11 cellular contexts compared by ENCODE assay signal in the genomic region with DNA sequence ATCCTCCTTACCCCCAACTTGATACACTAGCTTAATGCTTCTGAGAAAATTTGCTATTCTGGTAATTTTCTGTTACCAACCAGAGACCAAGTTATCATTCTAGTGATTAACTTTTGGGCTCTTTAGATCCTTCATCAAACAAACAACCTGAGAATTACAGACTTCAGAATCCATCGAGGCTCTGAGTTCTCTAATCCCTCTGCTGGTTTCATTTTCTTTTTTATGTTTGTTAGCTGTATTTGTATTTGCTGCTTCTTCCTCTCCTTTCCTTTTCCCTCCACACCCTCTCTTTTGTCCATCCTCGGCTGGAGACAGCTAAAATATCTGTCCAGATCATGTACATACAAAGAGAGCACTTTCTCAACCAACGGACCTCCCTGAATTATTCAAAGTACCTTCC.
DNase-seq lines count a peak whose midpoint lies in the region; ATAC-seq, FAIRE-seq and TF ChIP-seq lines count a peak whose summit lies in the region.
"Had no signal": no experiment of that assay in that cellular context is flagged by ENCODE, and none has a peak within 500 bp of the region (broad histone marks: within the 10 kb centered on the region; RNA-seq: fewer than 3 reads in every experiment).

No MANE protein-coding gene starts in this region.

- H3K9me3 ChIP-seq in OCI-LY7 (ENCODE audit: low read length) (peaks cover 9% of the 10 kb centered on the region; the same call in 1 of the 2 replicates), small intestine (ENCODE audit: control insufficient read depth, low read depth) (no peaks in the 10 kb centered on the region), gastrocnemius medialis (no peaks in the 10 kb centered on the region)
- no peaks in the 10 kb centered on the region for H3K9me3 ChIP-seq in effector memory CD4-positive, alpha-beta T cell (ENCODE audit: control insufficient read depth, low read length)
- H3K9me3 ChIP-seq: thyroid gland had no signal

- peak overlapping the region; percentile 73 for H3K4me2 ChIP-seq in OCI-LY7 (ENCODE audit: low read length)

- no peaks in the 10 kb centered on the region for H4K20me1 ChIP-seq in OCI-LY7 (ENCODE audit: insufficient read depth, low read length)

- no peak for ATAC-seq in gastrocnemius medialis

- TF ChIP-seq CTCF in OCI-LY7 (conservative IDR thresholded peaks at IDR 0.05; ENCODE audit: low read length): no peak; the same call in 1 of the 2 replicates
- TF ChIP-seq CTCF in gastrocnemius medialis (IDR thresholded peaks at IDR 0.05 in 4 of 5, conservative IDR thresholded peaks at IDR 0.05 in 1 of 5): no peak

- POLR2A ChIA-PET in OCI-LY7 (lab: Charles Lee): interaction anchor here (0.6 to 2.8 kb wide), 5 partner anchors 8 to 213 kb away, joined by 3 to 21 read pairs (median 4); no protein-coding TSS in a partner anchor

- peak; percentile 84 to 86 for DNase-seq in NCI-H526 (lab: John Stamatoyannopoulos, UW)
- no peak for DNase-seq in NCI-H526 treated with DMSO at 0.1 percent for 48 hours (lab: John Stamatoyannopoulos, UW)
- DNase-seq in OCI-LY7 (ENCODE audit: low spot score): no peak
- no peak for DNase-seq in effector memory CD4-positive, alpha-beta T cell
- DNase-seq in small intestine: no peak
- DNase-seq in gastrocnemius medialis: no peak
- no peak for DNase-seq in NCI-H1105 treated with DMSO at 0.1 percent for 48 hours (lab: John Stamatoyannopoulos, UW)
- no peak for DNase-seq in effector CD8-positive, alpha-beta T cell (lab: John Stamatoyannopoulos, UW)
- DNase-seq: H9; stimulated activated CD4-positive, alpha-beta T cell treated with anti-CD3 and anti-CD28 coated beads, Interleukin-12 subunit alpha, Interleukin-12 subunit beta, amount 100 ng/mL, for 4 hours; thyroid gland had no signal

- FAIRE-seq in small intestine (lab: Jason Lieb, UNC): no peak

- intact Hi-C loops in OCI-LY7 (cut with micrococcal nuclease; ENCODE audit: unreplicated experiment): no loop called here
- intact Hi-C loops in gastrocnemius medialis (cut with DNase I; ENCODE audit: low total_unique reads): no loop called here

- H3K4me1 ChIP-seq in OCI-LY7 (ENCODE audit: insufficient read depth, low read length, poor library complexity, severe bottlenecking) (peaks cover 49% of the 10 kb centered on the region), small intestine (ENCODE audit: control insufficient read depth in 2 of 2, insufficient read depth in 1 of 2, low read depth in 1 of 2, low read length in 1 of 2) (no peaks in the 10 kb centered on the region), gastrocnemius medialis (no peaks in the 10 kb centered on the region)
- peaks cover 34% of the 10 kb centered on the region for H3K4me1 ChIP-seq in effector memory CD4-positive, alpha-beta T cell (ENCODE audit: control insufficient read depth, insufficient read depth, low read length, poor library complexity, severe bottlenecking)

- H3K4me3 ChIP-seq in OCI-LY7 (ENCODE audit: low read depth, low read length, poor library complexity, severe bottlenecking): peak overlapping the region; percentile 59
- peak overlapping the region; percentile 64 for H3K4me3 ChIP-seq in effector memory CD4-positive, alpha-beta T cell (ENCODE audit: insufficient read depth, low read depth, low read length, poor library complexity, severe bottlenecking)
- no peak overlapping the region for H3K4me3 ChIP-seq in small intestine (ENCODE audit: low read depth in 1 of 2, low read length in 2 of 2)
- no peak overlapping the region for H3K4me3 ChIP-seq in gastrocnemius medialis
- H3K4me3 ChIP-seq: thyroid gland had no signal

- H3K36me3 ChIP-seq in OCI-LY7 (ENCODE audit: insufficient read depth, low read length) (peaks cover 8% of the 10 kb centered on the region), small intestine (ENCODE audit: control insufficient read depth in 2 of 2, insufficient read depth in 2 of 2, low read length in 2 of 2) (no peaks in the 10 kb centered on the region), gastrocnemius medialis (no peaks in the 10 kb centered on the region)
- H3K36me3 ChIP-seq in effector memory CD4-positive, alpha-beta T cell (ENCODE audit: control insufficient read depth, insufficient read depth, low read length): peaks cover 4% of the 10 kb centered on the region
- H3K36me3 ChIP-seq: thyroid gland had no signal

- peak overlapping the region; percentile 85 for H2AFZ ChIP-seq in OCI-LY7 (ENCODE audit: low read length)

- TF ChIP-seq POLR2A in gastrocnemius medialis (IDR thresholded peaks at IDR 0.05): no peak

- peaks cover 21% of the 10 kb centered on the region; the same call in 1 of the 2 replicates for H3K79me2 ChIP-seq in OCI-LY7 (ENCODE audit: insufficient read depth, low read depth, low read length)

- no peaks in the 10 kb centered on the region for H3K9me2 ChIP-seq in OCI-LY7 (ENCODE audit: insufficient read depth, low read length)

- H3K27ac ChIP-seq in OCI-LY7 (ENCODE audit: low read depth, low read length, poor library complexity, severe bottlenecking) (no peak overlapping the region), small intestine (ENCODE audit: low read depth in 1 of 2, low read length in 1 of 2) (peak overlapping the region; percentile 1 to 45), gastrocnemius medialis (no peak overlapping the region)
- peak overlapping the region; percentile 61 for H3K27ac ChIP-seq in effector memory CD4-positive, alpha-beta T cell (ENCODE audit: insufficient read depth, low read length, poor library complexity, severe bottlenecking)
- H3K27ac ChIP-seq: thyroid gland had no signal

- CTCF ChIA-PET in OCI-LY7 (lab: Charles Lee; ENCODE audit: unreplicated experiment): no interaction called here

- WGBS in small intestine, 3 donors: 12 to 13% (median 12%) methylated on average over 3 of the region's 3 CpGs

- BruUV-seq in OCI-LY7 (replicated peaks; lab: Mats Ljungman, UMichigan): no TSS peak

- no peaks in the 10 kb centered on the region for H3K27me3 ChIP-seq in effector memory CD4-positive, alpha-beta T cell (replicated peaks; ENCODE audit: control insufficient read depth, insufficient read depth, low read length, poor library complexity, severe bottlenecking)
- H3K27me3 ChIP-seq in small intestine (ENCODE audit: control insufficient read depth in 2 of 2, insufficient read depth in 2 of 2, low read length in 2 of 2) (no peaks in the 10 kb centered on the region), gastrocnemius medialis (no peaks in the 10 kb centered on the region)
- H3K27me3 ChIP-seq: thyroid gland had no signal

- in situ Hi-C loops in gastrocnemius medialis (cut with MboI; ENCODE audit: low sequenced_read_pairs in 4 of 4): no loop called here

Comparison
In these comparisons a context has a peak if more than half of its experiments do, and no peak if none do; other contexts are left out.
1. DNase-seq: peak in NCI-H526 (2 of 2); none in NCI-H526 treated with DMSO at 0.1 percent for 48 hours (single experiment), OCI-LY7 (single experiment), effector memory CD4-positive, alpha-beta T cell (0 of 3), small intestine (single experiment), gastrocnemius medialis (0 of 2), NCI-H1105 treated with DMSO at 0.1 percent for 48 hours (single experiment) and effector CD8-positive, alpha-beta T cell (single experiment).
2. H3K27ac ChIP-seq: peak in effector memory CD4-positive, alpha-beta T cell (single experiment) and small intestine (2 of 2); none in OCI-LY7 (single experiment) and gastrocnemius medialis (0 of 4).
3. H3K4me3 ChIP-seq: peak in OCI-LY7 (single experiment) and effector memory CD4-positive, alpha-beta T cell (single experiment); none in small intestine (0 of 2) and gastrocnemius medialis (0 of 4).